ENCODE assay signal across 2 cellular contexts in the genomic region with DNA sequence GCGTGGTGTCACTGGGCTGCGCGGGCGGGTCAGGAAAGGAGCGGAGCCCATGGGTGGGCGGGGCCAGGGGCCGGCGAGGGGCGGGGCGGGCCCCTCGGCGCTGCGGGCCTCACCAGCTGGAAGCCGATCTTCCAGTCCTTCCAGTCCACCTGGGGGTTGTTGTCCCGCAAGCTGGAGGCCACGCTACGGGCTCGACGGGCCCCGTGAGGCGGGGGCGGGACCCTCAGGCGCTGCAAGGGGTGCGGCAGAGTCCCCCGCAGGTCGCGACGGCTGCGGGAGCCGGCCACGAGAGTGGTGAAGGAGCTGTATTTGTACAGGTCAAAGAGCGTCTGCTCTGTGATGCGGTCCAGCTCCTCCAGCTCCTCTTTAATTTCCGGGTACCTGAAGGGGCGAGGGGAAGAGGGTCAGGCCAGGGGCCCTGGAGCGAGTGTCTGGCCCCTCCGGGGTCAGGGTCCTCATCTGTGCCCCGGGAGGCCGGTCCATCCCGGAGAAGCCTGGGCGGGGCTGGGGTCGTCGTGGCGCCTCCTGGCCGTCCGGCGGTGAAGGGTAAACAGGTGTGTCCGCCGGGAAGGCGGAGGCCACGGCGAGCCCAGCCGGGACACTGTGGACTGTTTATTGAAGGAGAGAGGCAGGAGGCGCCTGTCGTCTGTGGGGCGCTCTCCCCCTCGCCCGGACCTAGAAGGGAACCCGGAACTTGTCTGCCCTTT.
TF ChIP-seq lines count a peak whose summit lies in the region.

No MANE protein-coding gene starts in this region.

TF ChIP-seq in A549, 52 proteins besides CTCF, POLR2A, EP300 and RAD21 (continues in another document):
- TF ChIP-seq, protein P1, sequence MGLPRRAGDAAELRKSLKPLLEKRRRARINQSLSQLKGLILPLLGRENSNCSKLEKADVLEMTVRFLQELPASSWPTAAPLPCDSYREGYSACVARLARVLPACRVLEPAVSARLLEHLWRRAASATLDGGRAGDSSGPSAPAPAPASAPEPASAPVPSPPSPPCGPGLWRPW (IDR thresholded peaks at IDR 0.05) = no peak
- no peak for TF ChIP-seq RNF2 (IDR thresholded peaks at IDR 0.05; ENCODE audit: borderline replicate concordance, low read depth)
- no peak for TF ChIP-seq KDM5A (IDR thresholded peaks at IDR 0.05)
- TF ChIP-seq CBX8 (IDR thresholded peaks at IDR 0.05) = no peak
- TF ChIP-seq, protein P2, sequence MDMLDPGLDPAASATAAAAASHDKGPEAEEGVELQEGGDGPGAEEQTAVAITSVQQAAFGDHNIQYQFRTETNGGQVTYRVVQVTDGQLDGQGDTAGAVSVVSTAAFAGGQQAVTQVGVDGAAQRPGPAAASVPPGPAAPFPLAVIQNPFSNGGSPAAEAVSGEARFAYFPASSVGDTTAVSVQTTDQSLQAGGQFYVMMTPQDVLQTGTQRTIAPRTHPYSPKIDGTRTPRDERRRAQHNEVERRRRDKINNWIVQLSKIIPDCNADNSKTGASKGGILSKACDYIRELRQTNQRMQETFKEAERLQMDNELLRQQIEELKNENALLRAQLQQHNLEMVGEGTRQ (IDR thresholded peaks at IDR 0.05) = no peak
- TF ChIP-seq RARB (CRISPR knock-in tag; IDR thresholded peaks at IDR 0.05) = no peak
- no peak for TF ChIP-seq CBX2 (IDR thresholded peaks at IDR 0.05; ENCODE audit: borderline replicate concordance, low read depth)
- no peak for TF ChIP-seq JUNB (IDR thresholded peaks at IDR 0.05)
- 0 out of 2 replicates have a peak, but pooled peaks have one; percentile 21 for TF ChIP-seq GATA3 (IDR thresholded peaks at IDR 0.05; ENCODE audit: borderline replicate concordance)
- TF ChIP-seq PHF8 (IDR thresholded peaks at IDR 0.05; ENCODE audit: borderline replicate concordance, low read depth) = no peak; the same call in 1 of the 2 replicates
- TF ChIP-seq, protein P3, sequence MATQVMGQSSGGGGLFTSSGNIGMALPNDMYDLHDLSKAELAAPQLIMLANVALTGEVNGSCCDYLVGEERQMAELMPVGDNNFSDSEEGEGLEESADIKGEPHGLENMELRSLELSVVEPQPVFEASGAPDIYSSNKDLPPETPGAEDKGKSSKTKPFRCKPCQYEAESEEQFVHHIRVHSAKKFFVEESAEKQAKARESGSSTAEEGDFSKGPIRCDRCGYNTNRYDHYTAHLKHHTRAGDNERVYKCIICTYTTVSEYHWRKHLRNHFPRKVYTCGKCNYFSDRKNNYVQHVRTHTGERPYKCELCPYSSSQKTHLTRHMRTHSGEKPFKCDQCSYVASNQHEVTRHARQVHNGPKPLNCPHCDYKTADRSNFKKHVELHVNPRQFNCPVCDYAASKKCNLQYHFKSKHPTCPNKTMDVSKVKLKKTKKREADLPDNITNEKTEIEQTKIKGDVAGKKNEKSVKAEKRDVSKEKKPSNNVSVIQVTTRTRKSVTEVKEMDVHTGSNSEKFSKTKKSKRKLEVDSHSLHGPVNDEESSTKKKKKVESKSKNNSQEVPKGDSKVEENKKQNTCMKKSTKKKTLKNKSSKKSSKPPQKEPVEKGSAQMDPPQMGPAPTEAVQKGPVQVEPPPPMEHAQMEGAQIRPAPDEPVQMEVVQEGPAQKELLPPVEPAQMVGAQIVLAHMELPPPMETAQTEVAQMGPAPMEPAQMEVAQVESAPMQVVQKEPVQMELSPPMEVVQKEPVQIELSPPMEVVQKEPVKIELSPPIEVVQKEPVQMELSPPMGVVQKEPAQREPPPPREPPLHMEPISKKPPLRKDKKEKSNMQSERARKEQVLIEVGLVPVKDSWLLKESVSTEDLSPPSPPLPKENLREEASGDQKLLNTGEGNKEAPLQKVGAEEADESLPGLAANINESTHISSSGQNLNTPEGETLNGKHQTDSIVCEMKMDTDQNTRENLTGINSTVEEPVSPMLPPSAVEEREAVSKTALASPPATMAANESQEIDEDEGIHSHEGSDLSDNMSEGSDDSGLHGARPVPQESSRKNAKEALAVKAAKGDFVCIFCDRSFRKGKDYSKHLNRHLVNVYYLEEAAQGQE (IDR thresholded peaks at IDR 0.05) = peak; percentile 37; the same call in 1 of the 2 replicates
- TF ChIP-seq, protein P4, sequence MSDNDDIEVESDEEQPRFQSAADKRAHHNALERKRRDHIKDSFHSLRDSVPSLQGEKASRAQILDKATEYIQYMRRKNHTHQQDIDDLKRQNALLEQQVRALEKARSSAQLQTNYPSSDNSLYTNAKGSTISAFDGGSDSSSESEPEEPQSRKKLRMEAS (IDR thresholded peaks at IDR 0.05) = peak; percentile 63
- TF ChIP-seq FOSB (CRISPR knock-in tag; IDR thresholded peaks at IDR 0.05) = no peak
- TF ChIP-seq, protein P5, sequence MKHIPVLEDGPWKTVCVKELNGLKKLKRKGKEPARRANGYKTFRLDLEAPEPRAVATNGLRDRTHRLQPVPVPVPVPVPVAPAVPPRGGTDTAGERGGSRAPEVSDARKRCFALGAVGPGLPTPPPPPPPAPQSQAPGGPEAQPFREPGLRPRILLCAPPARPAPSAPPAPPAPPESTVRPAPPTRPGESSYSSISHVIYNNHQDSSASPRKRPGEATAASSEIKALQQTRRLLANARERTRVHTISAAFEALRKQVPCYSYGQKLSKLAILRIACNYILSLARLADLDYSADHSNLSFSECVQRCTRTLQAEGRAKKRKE (CRISPR knock-in tag; IDR thresholded peaks at IDR 0.05; ENCODE audit: low read depth) = no peak
- TF ChIP-seq SMC3 (IDR thresholded peaks at IDR 0.05) = no peak
- no peak; the same call in 1 of the 2 replicates for TF ChIP-seq TP53 (CRISPR knock-in tag; IDR thresholded peaks at IDR 0.05)
- no peak for TF ChIP-seq EHMT2 (IDR thresholded peaks at IDR 0.05; ENCODE audit: low read depth)
- no peak for TF ChIP-seq NR3C1 (IDR thresholded peaks at IDR 0.05)
- TF ChIP-seq, protein P6, sequence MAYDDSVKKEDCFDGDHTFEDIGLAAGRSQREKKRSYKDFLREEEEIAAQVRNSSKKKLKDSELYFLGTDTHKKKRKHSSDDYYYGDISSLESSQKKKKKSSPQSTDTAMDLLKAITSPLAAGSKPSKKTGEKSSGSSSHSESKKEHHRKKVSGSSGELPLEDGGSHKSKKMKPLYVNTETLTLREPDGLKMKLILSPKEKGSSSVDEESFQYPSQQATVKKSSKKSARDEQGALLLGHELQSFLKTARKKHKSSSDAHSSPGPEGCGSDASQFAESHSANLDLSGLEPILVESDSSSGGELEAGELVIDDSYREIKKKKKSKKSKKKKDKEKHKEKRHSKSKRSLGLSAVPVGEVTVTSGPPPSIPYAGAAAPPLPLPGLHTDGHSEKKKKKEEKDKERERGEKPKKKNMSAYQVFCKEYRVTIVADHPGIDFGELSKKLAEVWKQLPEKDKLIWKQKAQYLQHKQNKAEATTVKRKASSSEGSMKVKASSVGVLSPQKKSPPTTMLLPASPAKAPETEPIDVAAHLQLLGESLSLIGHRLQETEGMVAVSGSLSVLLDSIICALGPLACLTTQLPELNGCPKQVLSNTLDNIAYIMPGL (CRISPR knock-in tag; IDR thresholded peaks at IDR 0.05; ENCODE audit: borderline replicate concordance) = no peak
- no peak for TF ChIP-seq ZC3H11A (IDR thresholded peaks at IDR 0.05)
- no peak for TF ChIP-seq CHD2 (IDR thresholded peaks at IDR 0.05; ENCODE audit: low read length, partially characterized antibody)
- no peak for TF ChIP-seq ZSCAN20 (CRISPR knock-in tag; IDR thresholded peaks at IDR 0.05)
- no peak for TF ChIP-seq HEYL (CRISPR knock-in tag; IDR thresholded peaks at IDR 0.05)
- TF ChIP-seq HOXB5 (CRISPR knock-in tag; IDR thresholded peaks at IDR 0.05) = no peak

TF ChIP-seq in K562, 482 proteins besides CTCF, POLR2A, EP300 and RAD21 (continues in another document):
- TF ChIP-seq SMAD4 (CRISPR knock-in tag; conservative IDR thresholded peaks at IDR 0.05) (0 out of 2 replicates have a peak, but pooled peaks have one; percentile 31), SUPT5H (IDR thresholded peaks at IDR 0.05) (peak; percentile 68), POLR2AphosphoS5 (IDR thresholded peaks at IDR 0.05; ENCODE audit: control insufficient read depth, insufficient read depth, low read depth, low read length) (0 out of 2 replicates have a peak, but pooled peaks have one; percentile 37), HMGN3 (IDR thresholded peaks at IDR 0.05; ENCODE audit: borderline replicate concordance, extremely low read depth, insufficient read length, low read depth, low read length) (peak; percentile 34), NR2F6 (CRISPR knock-in tag; IDR thresholded peaks at IDR 0.05) (no peak), MTA3 (IDR thresholded peaks at IDR 0.05; ENCODE audit: borderline replicate concordance) (0 out of 2 replicates have a peak, but pooled peaks have one; percentile 26), GTF2E2 (tag; IDR thresholded peaks at IDR 0.05) (peak; percentile 21; the same call in 1 of the 2 replicates), CCNT2 (IDR thresholded peaks at IDR 0.05; ENCODE audit: borderline replicate concordance, extremely low read depth, insufficient read length, low read depth, low read length) (peak; percentile 20), KDM5B (IDR thresholded peaks at IDR 0.05; ENCODE audit: insufficient replicate concordance, low read depth, low read length) (peak; percentile 32), MEF2D (tag; conservative IDR thresholded peaks at IDR 0.05; ENCODE audit: low read depth) (no peak), CEBPG (CRISPR knock-in tag; IDR thresholded peaks at IDR 0.05) (no peak), CEBPG (tag; conservative IDR thresholded peaks at IDR 0.05 in 1 of 2, IDR thresholded peaks at IDR 0.05 in 1 of 2) (no peak), GABPB2 (CRISPR knock-in tag; conservative IDR thresholded peaks at IDR 0.05) (no peak), PHF8 (IDR thresholded peaks at IDR 0.05; ENCODE audit: borderline replicate concordance, low read length) (peak; percentile 70; the same call in 1 of the 2 replicates), CREB1 (IDR thresholded peaks at IDR 0.05) (no peak), CREB1 (CRISPR knock-in tag; IDR thresholded peaks at IDR 0.05) (no peak), NRF1 (conservative IDR thresholded peaks at IDR 0.05 in 1 of 2, IDR thresholded peaks at IDR 0.05 in 1 of 2) (peak; percentile 80), SIN3A (IDR thresholded peaks at IDR 0.05; ENCODE audit: borderline replicate concordance in 2 of 2, control insufficient read depth in 1 of 2, low read depth in 2 of 2, low read length in 2 of 2) (peak in 1 of 2 experiments; percentile 37; a peak in 1 of 4 replicates)
- TF ChIP-seq, protein P7, sequence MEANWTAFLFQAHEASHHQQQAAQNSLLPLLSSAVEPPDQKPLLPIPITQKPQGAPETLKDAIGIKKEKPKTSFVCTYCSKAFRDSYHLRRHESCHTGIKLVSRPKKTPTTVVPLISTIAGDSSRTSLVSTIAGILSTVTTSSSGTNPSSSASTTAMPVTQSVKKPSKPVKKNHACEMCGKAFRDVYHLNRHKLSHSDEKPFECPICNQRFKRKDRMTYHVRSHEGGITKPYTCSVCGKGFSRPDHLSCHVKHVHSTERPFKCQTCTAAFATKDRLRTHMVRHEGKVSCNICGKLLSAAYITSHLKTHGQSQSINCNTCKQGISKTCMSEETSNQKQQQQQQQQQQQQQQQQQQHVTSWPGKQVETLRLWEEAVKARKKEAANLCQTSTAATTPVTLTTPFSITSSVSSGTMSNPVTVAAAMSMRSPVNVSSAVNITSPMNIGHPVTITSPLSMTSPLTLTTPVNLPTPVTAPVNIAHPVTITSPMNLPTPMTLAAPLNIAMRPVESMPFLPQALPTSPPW (CRISPR knock-in tag; IDR thresholded peaks at IDR 0.05) = peak; percentile 73
- TF ChIP-seq, protein P8, sequence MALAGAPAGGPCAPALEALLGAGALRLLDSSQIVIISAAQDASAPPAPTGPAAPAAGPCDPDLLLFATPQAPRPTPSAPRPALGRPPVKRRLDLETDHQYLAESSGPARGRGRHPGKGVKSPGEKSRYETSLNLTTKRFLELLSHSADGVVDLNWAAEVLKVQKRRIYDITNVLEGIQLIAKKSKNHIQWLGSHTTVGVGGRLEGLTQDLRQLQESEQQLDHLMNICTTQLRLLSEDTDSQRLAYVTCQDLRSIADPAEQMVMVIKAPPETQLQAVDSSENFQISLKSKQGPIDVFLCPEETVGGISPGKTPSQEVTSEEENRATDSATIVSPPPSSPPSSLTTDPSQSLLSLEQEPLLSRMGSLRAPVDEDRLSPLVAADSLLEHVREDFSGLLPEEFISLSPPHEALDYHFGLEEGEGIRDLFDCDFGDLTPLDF (CRISPR knock-in tag; IDR thresholded peaks at IDR 0.05) = no peak
